Comparison of ENCODE assay signal across 21 cellular contexts in the genomic region with DNA sequence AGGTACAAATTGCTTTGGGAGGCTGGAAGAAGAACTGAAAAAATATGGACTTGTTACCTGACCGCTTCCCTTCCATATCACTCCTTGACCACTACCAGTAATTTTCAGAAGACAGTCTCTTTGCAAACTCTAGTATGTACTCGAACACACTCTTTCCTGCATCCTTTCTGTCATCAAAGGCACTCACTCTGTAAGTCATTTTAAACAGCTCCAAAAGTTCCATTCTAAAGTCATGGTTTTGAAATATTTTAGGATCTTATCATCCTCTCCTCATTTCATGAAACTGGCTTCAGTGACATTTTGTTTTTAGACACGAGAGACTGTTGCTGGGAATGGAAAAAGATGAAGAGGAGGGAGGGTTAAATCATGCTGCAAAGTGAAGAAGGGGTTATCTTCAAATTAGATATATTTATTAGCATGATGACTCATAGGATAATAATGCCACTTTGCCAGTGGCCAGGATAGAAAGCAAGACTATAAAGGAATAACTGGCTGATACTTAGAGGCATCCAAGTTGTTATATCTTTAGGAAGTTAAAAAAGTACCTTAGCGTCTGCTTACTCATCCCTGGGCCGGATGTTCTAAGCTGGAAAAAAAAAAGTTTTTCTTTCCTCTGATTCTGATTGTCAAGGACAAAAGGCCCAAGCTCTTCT.
DNase-seq lines count a peak whose midpoint lies in the region; ATAC-seq, FAIRE-seq and TF ChIP-seq lines count a peak whose summit lies in the region.
"Had no signal": no experiment of that assay in that cellular context is flagged by ENCODE, and none has a peak within 500 bp of the region (broad histone marks: within the 10 kb centered on the region; RNA-seq: fewer than 3 reads in every experiment).

No MANE protein-coding gene starts in this region.

- H3K27me3 Mint-ChIP-seq in activated CD8-positive, alpha-beta T cell treated with anti-CD3 and anti-CD28 coated beads for 36 hours: no peaks in the 10 kb centered on the region
- H3K27me3 Mint-ChIP-seq: activated CD4-positive, alpha-beta T cell treated with anti-CD3 and anti-CD28 coated beads for 36 hours had no signal

- H3K9me3 Mint-ChIP-seq in activated CD8-positive, alpha-beta T cell treated with anti-CD3 and anti-CD28 coated beads for 36 hours: no peaks in the 10 kb centered on the region
- H3K9me3 Mint-ChIP-seq: stimulated activated naive CD8-positive, alpha-beta T cell treated with anti-CD3 and anti-CD28 coated beads, Interleukin-15, Interleukin-2, amounts not matched to agents 100 ng/mL and 50 ng/mL, for 24 hours had no signal

- H3K36me3 Mint-ChIP-seq in activated CD8-positive, alpha-beta T cell treated with anti-CD3 and anti-CD28 coated beads for 36 hours (ENCODE audit: low read depth): no peaks in the 10 kb centered on the region

- peak overlapping the region; percentile 18 for H3K4me2 ChIP-seq in A549

- no peak for TF ChIP-seq POLR2A in A549 (IDR thresholded peaks at IDR 0.05; ENCODE audit: low read length)

- H3K27ac Mint-ChIP-seq in activated CD8-positive, alpha-beta T cell treated with anti-CD3 and anti-CD28 coated beads for 36 hours: no peak overlapping the region
- H3K27ac Mint-ChIP-seq: activated CD4-positive, alpha-beta T cell treated with anti-CD3 and anti-CD28 coated beads for 36 hours; stimulated activated naive CD8-positive, alpha-beta T cell treated with anti-CD3 and anti-CD28 coated beads, Interleukin-15, Interleukin-2, amounts not matched to agents 100 ng/mL and 50 ng/mL, for 24 hours had no signal

- no peaks in the 10 kb centered on the region for H3K9me3 ChIP-seq in A549

- no peak for TF ChIP-seq EP300 in A549 (IDR thresholded peaks at IDR 0.05)

- CTCF ChIA-PET in A549 (lab: Yijun Ruan, JAX): interaction anchor here (0.7 kb wide), 1 partner anchor 435 kb away, joined by 4 read pairs; no protein-coding TSS in a partner anchor
- CTCF ChIA-PET in activated CD8-positive, alpha-beta T cell treated with anti-CD3 and anti-CD28 coated beads for 36 hours (lab: Charles Lee): no interaction called here

- no peak for TF ChIP-seq RAD21 in A549 (conservative IDR thresholded peaks at IDR 0.05 in 1 of 2, IDR thresholded peaks at IDR 0.05 in 1 of 2)

- H3K4me3 Mint-ChIP-seq in activated CD8-positive, alpha-beta T cell treated with anti-CD3 and anti-CD28 coated beads for 36 hours: no peak overlapping the region
- H3K4me3 Mint-ChIP-seq: activated CD4-positive, alpha-beta T cell treated with anti-CD3 and anti-CD28 coated beads for 36 hours; stimulated activated naive CD8-positive, alpha-beta T cell treated with anti-CD3 and anti-CD28 coated beads, Interleukin-15, Interleukin-2, amounts not matched to agents 100 ng/mL and 50 ng/mL, for 24 hours had no signal

- peak overlapping the region; percentile 51 to 73 for H3K27ac ChIP-seq in A549
- H3K27ac ChIP-seq: C4-2B had no signal

- H3K4me3 ChIP-seq in A549: no peak overlapping the region

- no peaks in the 10 kb centered on the region for H3K4me1 Mint-ChIP-seq in activated CD8-positive, alpha-beta T cell treated with anti-CD3 and anti-CD28 coated beads for 36 hours (ENCODE audit: low read depth)
- H3K4me1 Mint-ChIP-seq: activated CD4-positive, alpha-beta T cell treated with anti-CD3 and anti-CD28 coated beads for 36 hours had no signal

- no peak for FAIRE-seq in A549 (lab: Jason Lieb, UNC)
- FAIRE-seq: A204.1, frontal cortex had no signal

- peak in 1 of 2 experiments; percentile 42; a peak in 1 of 6 replicates for ATAC-seq in A549
- ATAC-seq in activated CD8-positive, alpha-beta T cell treated with anti-CD3 and anti-CD28 coated beads for 36 hours: no peak
- ATAC-seq: activated CD4-positive, alpha-beta T cell treated with anti-CD3 and anti-CD28 coated beads for 36 hours had no signal

- POLR2A ChIA-PET in A549 (lab: Yijun Ruan, JAX): no interaction called here
- POLR2A ChIA-PET in activated CD8-positive, alpha-beta T cell treated with anti-CD3 and anti-CD28 coated beads for 36 hours (lab: Charles Lee): no interaction called here

- TF ChIP-seq CTCF in A549 (IDR thresholded peaks at IDR 0.05): no peak
- no peak for TF ChIP-seq CTCF in activated CD8-positive, alpha-beta T cell treated with anti-CD3 and anti-CD28 coated beads for 36 hours (IDR thresholded peaks at IDR 0.05)

- peaks cover 28% of the 10 kb centered on the region for H3K4me1 ChIP-seq in A549

- 36% methylated on average over 5 of the region's 5 CpGs for WGBS in A549 (ENCODE audit: missing lambda C conversion rate)

- DNase-seq in A549 (ENCODE audit: low read depth in 1 of 2, low spot score in 1 of 2): no peak
- DNase-seq in HT1080 (ENCODE audit: low read depth): peak; percentile 50
- DNase-seq in astrocyte of the hippocampus (ENCODE audit: low read depth, low spot score): peak; percentile 9
- DNase-seq in foreskin melanocyte: peak; percentile 4
- no peak for DNase-seq in hippocampal formation (lab: John Stamatoyannopoulos, UW)
- DNase-seq in NCI-H510A (lab: John Stamatoyannopoulos, UW): no peak
- DNase-seq in activated CD8-positive, alpha-beta T cell treated with anti-CD3 and anti-CD28 coated beads for 36 hours: no peak
- no peak for DNase-seq in mesenteric fat pad (ENCODE audit: low spot score)
- DNase-seq: activated CD4-positive, alpha-beta T cell treated with anti-CD3 and anti-CD28 coated beads for 36 hours; activated effector memory CD4-positive, alpha-beta T cell treated with Interleukin-2 at 50 U/mL for 16 hours; NCI-H1092 treated with DMSO at 0.1 percent for 48 hours; NCI-H2081 treated with DMSO at 0.1 percent for 48 hours; NCI-H526 treated with DMSO at 0.1 percent for 48 hours; occipital lobe; OCI-M1; stimulated activated CD4-positive, alpha-beta T cell treated with anti-CD3 and anti-CD28 coated beads, Interleukin-1b, Interleukin-23, amount 100 ng/mL, for 48 hours; T1000 had no signal

- intact Hi-C loops in activated CD8-positive, alpha-beta T cell treated with anti-CD3 and anti-CD28 coated beads for 36 hours (cut with micrococcal nuclease): loop anchor here (10.0 kb wide), 1 partner anchor 63 kb away; no protein-coding TSS in a partner anchor

TF ChIP-seq in A549, 52 proteins besides CTCF, POLR2A, EP300 and RAD21:
- 0 out of 2 replicates have a peak, but pooled peaks have one; percentile 21 for TF ChIP-seq JUNB (IDR thresholded peaks at IDR 0.05)
- TF ChIP-seq EHMT2 (IDR thresholded peaks at IDR 0.05; ENCODE audit: low read depth): peak; percentile 72; the same call in 1 of the 2 replicates
- no peak for TF ChIP-seq FOSL2 (IDR thresholded peaks at IDR 0.05)
- peak; percentile 72 for TF ChIP-seq FOSL2 (CRISPR knock-in tag; IDR thresholded peaks at IDR 0.05)
- no peak for TF ChIP-seq RNF2 (IDR thresholded peaks at IDR 0.05; ENCODE audit: borderline replicate concordance, low read depth)

Comparison
In these comparisons a context has a peak if more than half of its experiments do, and no peak if none do; other contexts are left out.
1. DNase-seq: peak in HT1080 (single experiment), astrocyte of the hippocampus (single experiment) and foreskin melanocyte (single experiment); none in A549 (0 of 2), hippocampal formation (0 of 2), NCI-H510A (single experiment), activated CD8-positive, alpha-beta T cell treated with anti-CD3 and anti-CD28 coated beads for 36 hours (single experiment) and mesenteric fat pad (single experiment).